ENCODE assay signal across 22 cellular contexts in the genomic region with DNA sequence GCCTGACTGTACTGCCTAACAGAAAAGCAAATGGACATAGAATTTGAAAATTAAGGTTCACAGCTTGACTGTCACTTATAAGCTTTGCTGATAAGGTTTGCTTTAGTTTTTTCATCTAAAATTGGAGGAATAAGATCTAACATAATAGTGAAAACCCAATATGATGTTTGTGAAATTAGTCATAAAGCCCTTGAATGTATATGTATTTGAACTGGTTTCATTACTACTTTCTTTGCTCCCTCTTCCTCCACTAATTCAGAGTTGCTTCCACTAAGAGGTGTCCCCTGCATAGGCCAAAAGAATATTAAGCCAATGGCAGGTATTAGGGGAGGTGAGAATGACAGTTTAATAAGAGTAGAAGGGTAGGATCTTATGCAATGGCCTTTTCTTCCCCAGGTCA. TPM values are rescaled to one million over a fixed set of nuclear protein-coding genes. Genes with fewer than 3 reads are reported as not detected.
"Had no signal": no experiment of that assay in that cellular context is flagged by ENCODE, and none has a peak within 500 bp of the region (broad histone marks: within the 10 kb centered on the region; RNA-seq: fewer than 3 reads in every experiment).

No MANE protein-coding gene starts in this region.

- ATAC-seq: gastroesophageal sphincter, heart right ventricle had no signal

- DNase-seq: activated CD4-positive, alpha-beta T cell treated with anti-CD3 and anti-CD28 coated beads for 4 hours; activated CD4-positive, alpha-beta T cell treated with anti-CD3 and anti-CD28 coated beads, Interleukin-2, amount 50 U/mL, for 1 hour; activated CD4-positive, alpha-beta T cell treated with anti-CD3 and anti-CD28 coated beads, Interleukin-2, amount 50 U/mL, for 48 hours; activated CD4-positive, CD25-positive, alpha-beta regulatory T cell; activated CD4-positive, CD25-positive, alpha-beta regulatory T cell treated with anti-CD3 and anti-CD28 coated beads, Interleukin-2, amount 50 U/mL, for 72 hours; activated CD8-positive, alpha-beta memory T cell treated with anti-CD3 and anti-CD28 coated beads, Interleukin-2, amount 50 U/mL, for 48 hours; activated effector memory CD4-positive, alpha-beta T cell treated with anti-CD3 and anti-CD28 coated beads, Interleukin-2, amount 50 U/mL, for 16 hours; activated naive CD4-positive, alpha-beta T cell treated with anti-CD3 and anti-CD28 coated beads, Interleukin-2, amount 50 U/mL, for 16 hours; activated naive CD8-positive, alpha-beta T cell treated with anti-CD3 and anti-CD28 coated beads, Interleukin-2, amount 10 ng/mL, durations not matched to agents 7 days and 5 days; activated T-cell treated with anti-CD3 and anti-CD28 coated beads for 4 hours; central memory CD4-positive, alpha-beta T cell; cerebellar nuclear complex; colonic mucosa; effector CD8-positive, alpha-beta T cell; esophagus squamous epithelium; foreskin melanocyte; heart right ventricle; T-helper 2 cell had no signal

- H3K9me3 Mint-ChIP-seq: activated naive CD8-positive, alpha-beta T cell treated with anti-CD3 and anti-CD28 coated beads, Interleukin-2, amount 10 ng/mL, durations not matched to agents 7 days and 5 days; activated T-helper 2 cell treated with anti-CD3 and anti-CD28 coated beads, Interferon-gamma antibody, Interleukin-2, Interleukin-4, amounts not matched to agents 10 μg/mL and 5 μg/mL and 100 μg/mL, durations not matched to agents 14 hours and 24 hours and 36 hours; brain had no signal

- H3K4me1 Mint-ChIP-seq: brain had no signal

- H3K27me3 Mint-ChIP-seq: activated naive CD8-positive, alpha-beta T cell treated with anti-CD3 and anti-CD28 coated beads, Interleukin-2, amount 10 ng/mL, durations not matched to agents 7 days and 5 days; brain had no signal

- H3K27ac Mint-ChIP-seq: activated naive CD8-positive, alpha-beta T cell treated with anti-CD3 and anti-CD28 coated beads, Interleukin-2, amount 10 ng/mL, durations not matched to agents 7 days and 5 days; activated T-helper 2 cell treated with anti-CD3 and anti-CD28 coated beads, Interferon-gamma antibody, Interleukin-2, Interleukin-4, amounts not matched to agents 10 μg/mL and 5 μg/mL and 100 μg/mL, durations not matched to agents 14 hours and 24 hours and 36 hours had no signal

- H3K4me3 Mint-ChIP-seq: activated naive CD8-positive, alpha-beta T cell treated with anti-CD3 and anti-CD28 coated beads, Interleukin-2, amount 10 ng/mL, durations not matched to agents 7 days and 5 days; brain had no signal

RNA-seq across cellular contexts. Expression of a gene that starts 10.7 kb away (rescaled TPM):
- total RNA-seq: ascending aorta had no signal
